Comparison of ENCODE assay signal across 14 cellular contexts in the genomic region with DNA sequence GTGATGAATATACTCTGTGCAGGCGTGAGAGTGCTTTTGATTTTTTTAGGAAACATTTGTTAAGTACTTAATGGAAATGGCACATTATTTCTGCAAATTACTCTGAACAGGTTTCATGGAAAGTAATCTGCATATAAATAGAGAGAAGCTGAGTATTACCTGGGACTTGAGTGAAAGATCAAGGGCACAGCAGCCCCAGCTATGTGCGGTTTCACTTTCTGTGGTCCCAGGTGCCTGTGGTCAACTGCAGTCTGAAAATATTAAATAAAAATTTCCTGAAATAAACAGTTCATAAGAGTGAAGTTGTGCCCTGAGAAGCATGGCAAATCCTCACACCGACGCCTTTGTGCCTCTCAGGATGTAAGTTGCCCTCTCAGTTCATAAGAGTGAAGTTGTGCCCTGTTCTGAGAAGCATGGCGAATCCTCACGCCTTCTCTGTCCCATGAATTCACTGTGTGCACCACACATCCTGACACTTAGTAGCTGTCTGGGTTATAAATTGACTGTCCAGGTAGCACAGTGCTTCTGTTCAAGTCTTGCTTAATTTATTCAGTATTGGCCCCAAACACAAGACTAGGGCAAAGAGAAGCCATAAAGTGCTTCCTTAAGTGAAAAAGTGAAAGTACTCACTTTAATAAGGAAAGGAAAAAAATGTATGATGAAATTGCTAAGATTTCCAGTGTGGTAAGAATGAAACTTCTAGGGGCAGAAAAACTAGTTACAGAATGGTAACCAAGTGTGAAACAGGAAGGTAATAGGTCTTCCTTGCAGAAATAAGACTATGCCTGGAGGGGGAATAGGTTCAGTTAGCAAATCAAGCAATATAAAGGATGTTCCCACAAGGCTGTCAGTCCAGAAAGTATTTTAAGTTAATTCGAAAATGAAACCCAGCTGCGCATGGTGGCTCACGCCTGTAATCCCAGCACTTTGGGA. TPM values are rescaled to one million over a fixed set of nuclear protein-coding genes. Genes with fewer than 3 reads are reported as not detected.
A peak's percentile ranks its signal among the peaks of the same experiment; 100 is the strongest.
DNase-seq lines count a peak whose midpoint lies in the region; ATAC-seq and TF ChIP-seq lines count a peak whose summit lies in the region.
"Had no signal": no experiment of that assay in that cellular context is flagged by ENCODE, and none has a peak within 500 bp of the region (broad histone marks: within the 10 kb centered on the region; RNA-seq: fewer than 3 reads in every experiment).

No MANE protein-coding gene starts in this region.

- H3K36me3 Mint-ChIP-seq in CD4-positive, alpha-beta T cell (ENCODE audit: low read depth): no peaks in the 10 kb centered on the region
- H3K36me3 Mint-ChIP-seq in activated T-helper 2 cell treated with anti-CD3 and anti-CD28 coated beads, Interferon-gamma antibody, Interleukin-2, Interleukin-4, amounts not matched to agents 10 μg/mL and 5 μg/mL and 100 μg/mL, durations not matched to agents 14 hours and 24 hours and 36 hours (ENCODE audit: low read depth): no peaks in the 10 kb centered on the region
- H3K36me3 Mint-ChIP-seq: brain had no signal

- peaks cover 6% of the 10 kb centered on the region for H3K9me3 Mint-ChIP-seq in CD4-positive, alpha-beta T cell
- H3K9me3 Mint-ChIP-seq in activated T-helper 2 cell treated with anti-CD3 and anti-CD28 coated beads, Interferon-gamma antibody, Interleukin-2, Interleukin-4, amounts not matched to agents 10 μg/mL and 5 μg/mL and 100 μg/mL, durations not matched to agents 14 hours and 24 hours and 36 hours: peaks cover 4% of the 10 kb centered on the region

- peaks cover 7% of the 10 kb centered on the region for H3K9me3 ChIP-seq in CD4-positive, alpha-beta T cell (ENCODE audit: control insufficient read depth, low read length)
- peaks cover 18% of the 10 kb centered on the region for H3K9me3 ChIP-seq in left ventricle myocardium inferior (replicated peaks)

- CTCF ChIA-PET in CD4-positive, alpha-beta T cell (lab: Charles Lee): no interaction called here

- H3K27me3 ChIP-seq in CD4-positive, alpha-beta T cell (ENCODE audit: control insufficient read depth, insufficient read depth, low read length): peaks cover 8% of the 10 kb centered on the region
- peaks cover 92% of the 10 kb centered on the region for H3K27me3 ChIP-seq in left ventricle myocardium inferior (ENCODE audit: low read depth)

- POLR2A ChIA-PET in CD4-positive, alpha-beta T cell (lab: Charles Lee): no interaction called here

- no peak overlapping the region for H3K27ac ChIP-seq in CD4-positive, alpha-beta T cell (ENCODE audit: low read depth, low read length)
- H3K27ac ChIP-seq in left ventricle myocardium inferior (replicated peaks): no peak overlapping the region
- H3K27ac ChIP-seq: heart left ventricle had no signal

- DNase-seq in CD4-positive, alpha-beta T cell: no peak
- DNase-seq in activated CD4-positive, alpha-beta T cell treated with anti-CD3 and anti-CD28 coated beads, Interleukin-2, amount 50 U/mL, for 48 hours: peak; percentile 12 to 21
- no peak for DNase-seq in NCI-H1105 (lab: John Stamatoyannopoulos, UW)
- no peak for DNase-seq in left ventricle myocardium inferior
- no peak for DNase-seq in NCI-H82 treated with DMSO at 0.1 percent for 48 hours (lab: John Stamatoyannopoulos, UW; ENCODE audit: unreplicated experiment)
- no peak for DNase-seq in activated T-helper 2 cell treated with anti-CD3 and anti-CD28 coated beads, Interferon-gamma antibody, Interleukin-2, Interleukin-4, amounts not matched to agents 10 μg/mL and 5 μg/mL and 100 μg/mL, durations not matched to agents 14 hours and 24 hours and 36 hours (ENCODE audit: low spot score)
- DNase-seq: Calu3, HCEC 1CT, heart left ventricle, NCI-H2029 had no signal

- no peaks in the 10 kb centered on the region for H3K36me3 ChIP-seq in left ventricle myocardium inferior
- H3K36me3 ChIP-seq: heart left ventricle had no signal

- H3K4me1 ChIP-seq in left ventricle myocardium inferior: peaks cover 16% of the 10 kb centered on the region

- no peak overlapping the region for H3K4me3 ChIP-seq in left ventricle myocardium inferior
- H3K4me3 ChIP-seq: heart left ventricle had no signal

- peak overlapping the region; percentile 2 for H3K4me3 Mint-ChIP-seq in CD4-positive, alpha-beta T cell
- no peak overlapping the region for H3K4me3 Mint-ChIP-seq in activated T-helper 2 cell treated with anti-CD3 and anti-CD28 coated beads, Interferon-gamma antibody, Interleukin-2, Interleukin-4, amounts not matched to agents 10 μg/mL and 5 μg/mL and 100 μg/mL, durations not matched to agents 14 hours and 24 hours and 36 hours (ENCODE audit: low read depth)
- H3K4me3 Mint-ChIP-seq: neural crest cell had no signal

- peaks cover 40% of the 10 kb centered on the region for H3K27me3 Mint-ChIP-seq in CD4-positive, alpha-beta T cell
- peaks cover 24% of the 10 kb centered on the region for H3K27me3 Mint-ChIP-seq in activated T-helper 2 cell treated with anti-CD3 and anti-CD28 coated beads, Interferon-gamma antibody, Interleukin-2, Interleukin-4, amounts not matched to agents 10 μg/mL and 5 μg/mL and 100 μg/mL, durations not matched to agents 14 hours and 24 hours and 36 hours (ENCODE audit: low read depth)

- no peak for TF ChIP-seq CTCF in CD4-positive, alpha-beta T cell (IDR thresholded peaks at IDR 0.05)
- TF ChIP-seq CTCF in left ventricle myocardium inferior (IDR thresholded peaks at IDR 0.05; ENCODE audit: borderline replicate concordance): no peak

- H3K4me1 Mint-ChIP-seq in CD4-positive, alpha-beta T cell (ENCODE audit: low read depth): peaks cover 7% of the 10 kb centered on the region
- peaks cover 14% of the 10 kb centered on the region for H3K4me1 Mint-ChIP-seq in activated T-helper 2 cell treated with anti-CD3 and anti-CD28 coated beads, Interferon-gamma antibody, Interleukin-2, Interleukin-4, amounts not matched to agents 10 μg/mL and 5 μg/mL and 100 μg/mL, durations not matched to agents 14 hours and 24 hours and 36 hours (ENCODE audit: low read depth)

- H3K27ac Mint-ChIP-seq in CD4-positive, alpha-beta T cell: no peak overlapping the region
- H3K27ac Mint-ChIP-seq in activated T-helper 2 cell treated with anti-CD3 and anti-CD28 coated beads, Interferon-gamma antibody, Interleukin-2, Interleukin-4, amounts not matched to agents 10 μg/mL and 5 μg/mL and 100 μg/mL, durations not matched to agents 14 hours and 24 hours and 36 hours: no peak overlapping the region

- no peak for ATAC-seq in CD4-positive, alpha-beta T cell (ENCODE audit: poor library complexity)
- peak; percentile 66 for ATAC-seq in GM19351 (IDR thresholded peaks at IDR 0.05; ENCODE audit: unreplicated experiment)
- peak; percentile 43 for ATAC-seq in HG03066 (IDR thresholded peaks at IDR 0.05; ENCODE audit: low read depth, unreplicated experiment)
- ATAC-seq: heart left ventricle had no signal

- intact Hi-C loops in CD4-positive, alpha-beta T cell (cut with DNase I, micrococcal nuclease): no loop called here
- intact Hi-C loops in left ventricle myocardium inferior (cut with micrococcal nuclease): no loop called here
- intact Hi-C loops in activated T-helper 2 cell treated with anti-CD3 and anti-CD28 coated beads, Interferon-gamma antibody, Interleukin-2, Interleukin-4, amounts not matched to agents 10 μg/mL and 5 μg/mL and 100 μg/mL, durations not matched to agents 14 hours and 24 hours and 36 hours (cut with micrococcal nuclease): loop anchor here (10.0 kb wide), 1 partner anchor 598 kb away; no protein-coding TSS in a partner anchor

RNA-seq across cellular contexts. Expression of a gene that starts 4.3 kb away (rescaled TPM):
- total RNA-seq in CD4-positive, alpha-beta T cell: 1 to 10 TPM; 1.1 to 1.5 TPM
- total RNA-seq in left ventricle myocardium inferior: 0.47 TPM
- not detected in 2 replicates for total RNA-seq in activated T-helper 2 cell treated with anti-CD3 and anti-CD28 coated beads, Interferon-gamma antibody, Interleukin-2, Interleukin-4, amounts not matched to agents 10 μg/mL and 5 μg/mL and 100 μg/mL, durations not matched to agents 14 hours and 24 hours and 36 hours
- total RNA-seq: Calu3 had no signal

Comparison
In these comparisons a context has a peak if more than half of its experiments do, and no peak if none do; other contexts are left out.
1. DNase-seq: peak in activated CD4-positive, alpha-beta T cell treated with anti-CD3 and anti-CD28 coated beads, Interleukin-2, amount 50 U/mL, for 48 hours (2 of 2); none in CD4-positive, alpha-beta T cell (0 of 10), NCI-H1105 (single experiment), left ventricle myocardium inferior (single experiment), NCI-H82 treated with DMSO at 0.1 percent for 48 hours (single experiment) and activated T-helper 2 cell treated with anti-CD3 and anti-CD28 coated beads, Interferon-gamma antibody, Interleukin-2, Interleukin-4, amounts not matched to agents 10 μg/mL and 5 μg/mL and 100 μg/mL, durations not matched to agents 14 hours and 24 hours and 36 hours (single experiment).